In the genomic region with DNA sequence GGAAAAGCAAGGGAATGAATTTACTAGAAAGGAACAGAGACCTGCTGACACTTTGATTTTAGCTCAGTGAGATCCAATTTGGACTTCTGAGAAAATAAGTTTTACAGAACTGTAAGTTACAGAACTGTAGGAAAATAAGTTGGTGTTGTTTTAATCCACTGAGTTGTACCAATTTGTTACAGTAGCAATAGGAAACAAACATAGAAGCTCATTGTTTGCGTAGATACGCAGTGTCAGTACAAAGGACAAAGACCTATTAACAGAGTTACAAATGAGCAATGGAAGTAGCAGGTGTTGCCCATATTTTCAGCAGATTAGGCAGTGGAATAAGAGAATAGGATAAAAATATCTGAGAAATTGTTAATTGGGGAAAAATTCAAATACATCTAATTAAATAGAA, we compare ENCODE assay signal across 20 cellular contexts.
"Had no signal": no experiment of that assay in that cellular context is flagged by ENCODE, and none has a peak within 500 bp of the region (broad histone marks: within the 10 kb centered on the region; RNA-seq: fewer than 3 reads in every experiment).

No MANE protein-coding gene starts in this region.

- H3K27me3 ChIP-seq: brain microvascular endothelial cell, gastrocnemius medialis, heart left ventricle, right atrium auricular region, spleen, tibial artery had no signal

- DNase-seq: activated B cell treated with CpG ODN at 0.5 μM for 24 hours; activated CD4-positive, alpha-beta memory T cell treated with anti-CD3 and anti-CD28 coated beads for 36 hours; activated CD4-positive, alpha-beta T cell treated with anti-CD3 and anti-CD28 coated beads for 36 hours; activated effector memory CD4-positive, alpha-beta T cell treated with anti-CD3 and anti-CD28 coated beads, Interleukin-2, amount 50 U/mL, for 16 hours; aorta; brain microvascular endothelial cell; central memory CD4-positive, alpha-beta T cell; effector memory CD8-positive, alpha-beta T cell; gastrocnemius medialis; heart left ventricle; natural killer cell; spleen; stimulated activated CD4-positive, alpha-beta T cell treated with anti-CD3 and anti-CD28 coated beads, Interleukin-4, amount 100 ng/mL, for 1 hour; stimulated activated naive CD4-positive, alpha-beta T cell; tibial artery had no signal

- H3K4me1 ChIP-seq: gastrocnemius medialis, heart left ventricle, prostate gland, right atrium auricular region, spleen, tibial artery had no signal

- H3K27ac ChIP-seq: brain microvascular endothelial cell, gastrocnemius medialis, heart left ventricle, prostate gland, right atrium auricular region, spleen, tibial artery had no signal

- H3K36me3 ChIP-seq: brain microvascular endothelial cell, gastrocnemius medialis, heart left ventricle, prostate gland, right atrium auricular region, spleen, tibial artery had no signal

- H3K9me3 ChIP-seq: gastrocnemius medialis, prostate gland, right atrium auricular region, tibial artery had no signal

- H3K4me3 ChIP-seq: gastrocnemius medialis, heart left ventricle, lung, prostate gland, right atrium auricular region, spleen, tibial artery had no signal

- ATAC-seq: activated CD4-positive, alpha-beta T cell treated with anti-CD3 and anti-CD28 coated beads for 36 hours; effector memory CD8-positive, alpha-beta T cell; esophagus mucosa; gastrocnemius medialis; heart left ventricle; left lobe of liver; natural killer cell had no signal
